8 cellular contexts compared by ENCODE assay signal in genomic region chr9:30075451-30076199, GRCh38.
A peak's percentile ranks its signal among the peaks of the same experiment; 100 is the strongest.
DNase-seq lines count a peak whose midpoint lies in the region; ATAC-seq lines count a peak whose summit lies in the region.

No MANE protein-coding gene starts in this region.

- in situ Hi-C loops in KBM-7 (cut with MboI; ENCODE audit: low pct_unique_long_range_greater_than_20kb, low sequenced_read_pairs) = no loop called here

- peaks cover 4% of the 10 kb centered on the region for H3K4me1 Mint-ChIP-seq in central memory CD8-positive, alpha-beta T cell

- peak; percentile 80 for ATAC-seq in GM21390 (IDR thresholded peaks at IDR 0.05; ENCODE audit: unreplicated experiment)
- peak; percentile 84 for ATAC-seq in HG03521 (IDR thresholded peaks at IDR 0.05; ENCODE audit: unreplicated experiment)
- peak; percentile 41 for ATAC-seq in central memory CD8-positive, alpha-beta T cell (replicated peaks; ENCODE audit: extremely low read depth, poor library complexity, severe bottlenecking)

- H3K36me3 Mint-ChIP-seq in central memory CD8-positive, alpha-beta T cell (ENCODE audit: insufficient read depth) = no peaks in the 10 kb centered on the region

- H3K4me3 Mint-ChIP-seq in central memory CD8-positive, alpha-beta T cell = no peak overlapping the region

- H3K9me3 Mint-ChIP-seq in central memory CD8-positive, alpha-beta T cell = peaks cover 22% of the 10 kb centered on the region

- H3K27ac Mint-ChIP-seq in central memory CD8-positive, alpha-beta T cell (ENCODE audit: low read depth) = no peak overlapping the region

- peak; percentile 4 for DNase-seq in ELF-1 (ENCODE audit: low read depth, low spot score)
- no peak for DNase-seq in central memory CD8-positive, alpha-beta T cell (ENCODE audit: low spot score in 2 of 2)
- DNase-seq in NCI-H345 (lab: John Stamatoyannopoulos, UW) = no peak
- DNase-seq in SKM-1 treated with dmso at 0.1 percent for 144 hours (lab: John Stamatoyannopoulos, UW; ENCODE audit: unreplicated experiment) = no peak
- no peak for DNase-seq in activated gamma-delta T cell (lab: John Stamatoyannopoulos, UW)
- DNase-seq in KBM-7 = no peak

- H3K27me3 Mint-ChIP-seq in central memory CD8-positive, alpha-beta T cell = no peaks in the 10 kb centered on the region
